Comparison of ENCODE assay signal across 1 cellular context in genomic region chr3:17023006-17023664, GRCh38.
TF ChIP-seq lines count a peak whose summit lies in the region.

No MANE protein-coding gene starts in this region.

TF ChIP-seq in GM12878, 131 proteins besides CTCF, POLR2A, EP300 and RAD21 (continued from another document):
- peak; percentile 89 for TF ChIP-seq PKNOX1 (IDR thresholded peaks at IDR 0.05)
- peak; percentile 55 for TF ChIP-seq CREM (IDR thresholded peaks at IDR 0.05; ENCODE audit: low read depth)
- TF ChIP-seq SRF (IDR thresholded peaks at IDR 0.05; ENCODE audit: low read depth in 2 of 2, low read length in 2 of 2) = no peak
- 0 out of 2 replicates have a peak, but pooled peaks have one; percentile 11 for TF ChIP-seq HDGF (IDR thresholded peaks at IDR 0.05)
- no peak for TF ChIP-seq PRDM15 (CRISPR knock-in tag; IDR thresholded peaks at IDR 0.05)
- no peak; the same call in 1 of the 2 replicates for TF ChIP-seq GATAD2B (conservative IDR thresholded peaks at IDR 0.05; ENCODE audit: low read depth)
- TF ChIP-seq E2F8 (IDR thresholded peaks at IDR 0.05; ENCODE audit: low read depth, partially characterized antibody) = no peak
- peak; percentile 49; the same call in 1 of the 2 replicates for TF ChIP-seq NFIC (IDR thresholded peaks at IDR 0.05; ENCODE audit: low read depth, low read length)
- 0 out of 2 replicates have a peak, but pooled peaks have one; percentile 24 for TF ChIP-seq MTA3 (IDR thresholded peaks at IDR 0.05; ENCODE audit: borderline replicate concordance, low read length)
- peak; percentile 62 for TF ChIP-seq BCL3 (IDR thresholded peaks at IDR 0.05; ENCODE audit: borderline replicate concordance, insufficient read depth, low read depth, low read length, poor library complexity, severe bottlenecking)
- no peak for TF ChIP-seq USF2 (IDR thresholded peaks at IDR 0.05; ENCODE audit: borderline replicate concordance, low read depth, low read length)
- TF ChIP-seq MEF2B (IDR thresholded peaks at IDR 0.05; ENCODE audit: partially characterized antibody, poor library complexity, severe bottlenecking) = peak; percentile 40
- TF ChIP-seq MXI1 (IDR thresholded peaks at IDR 0.05; ENCODE audit: low read depth, low read length) = no peak
- peak; percentile 78 for TF ChIP-seq RELB (IDR thresholded peaks at IDR 0.05; ENCODE audit: low read depth)
- no peak for TF ChIP-seq SREBF1 (IDR thresholded peaks at IDR 0.05; ENCODE audit: low read length)
- no peak for TF ChIP-seq NR2F1 (conservative IDR thresholded peaks at IDR 0.05)
- peak; percentile 35; the same call in 1 of the 2 replicates for TF ChIP-seq IRF4 (IDR thresholded peaks at IDR 0.05; ENCODE audit: low read depth, low read length)
- TF ChIP-seq HCFC1 (IDR thresholded peaks at IDR 0.05; ENCODE audit: low read length) = no peak
- peak; percentile 53; the same call in 1 of the 2 replicates for TF ChIP-seq CBX5 (IDR thresholded peaks at IDR 0.05; ENCODE audit: low read depth)
- TF ChIP-seq HDAC2 (IDR thresholded peaks at IDR 0.05) = no peak
- TF ChIP-seq EED (IDR thresholded peaks at IDR 0.05; ENCODE audit: low read depth) = peak; percentile 68; the same call in 1 of the 2 replicates
- TF ChIP-seq PBX3 (IDR thresholded peaks at IDR 0.05; ENCODE audit: insufficient replicate concordance, low read depth, low read length) = peak; percentile 17
- TF ChIP-seq RUNX3 (IDR thresholded peaks at IDR 0.05; ENCODE audit: low read length) = peak; percentile 51
- TF ChIP-seq YY1 (IDR thresholded peaks at IDR 0.05; ENCODE audit: low read depth, low read length) = no peak
- TF ChIP-seq RELA (IDR thresholded peaks at IDR 0.05; ENCODE audit: borderline replicate concordance, partially characterized antibody) = peak; percentile 77
- TF ChIP-seq ATF7 (IDR thresholded peaks at IDR 0.05; ENCODE audit: low read depth) = peak; percentile 52; the same call in 1 of the 2 replicates
- TF ChIP-seq DPF2 (IDR thresholded peaks at IDR 0.05) = peak; percentile 57
- peak; percentile 35; the same call in 1 of the 2 replicates for TF ChIP-seq MTA2 (IDR thresholded peaks at IDR 0.05; ENCODE audit: low read depth)
- TF ChIP-seq LARP7 (IDR thresholded peaks at IDR 0.05) = no peak
- TF ChIP-seq JUNB (IDR thresholded peaks at IDR 0.05) = peak; percentile 53; the same call in 1 of the 2 replicates
- no peak for TF ChIP-seq TBL1XR1 (IDR thresholded peaks at IDR 0.05; ENCODE audit: low read depth, low read length)
- 0 out of 2 replicates have a peak, but pooled peaks have one; percentile 39 for TF ChIP-seq NBN (IDR thresholded peaks at IDR 0.05)
- 0 out of 2 replicates have a peak, but pooled peaks have one; percentile 26 for TF ChIP-seq PML (IDR thresholded peaks at IDR 0.05; ENCODE audit: low read length)
